10 cellular contexts compared by ENCODE assay signal in the genomic region with DNA sequence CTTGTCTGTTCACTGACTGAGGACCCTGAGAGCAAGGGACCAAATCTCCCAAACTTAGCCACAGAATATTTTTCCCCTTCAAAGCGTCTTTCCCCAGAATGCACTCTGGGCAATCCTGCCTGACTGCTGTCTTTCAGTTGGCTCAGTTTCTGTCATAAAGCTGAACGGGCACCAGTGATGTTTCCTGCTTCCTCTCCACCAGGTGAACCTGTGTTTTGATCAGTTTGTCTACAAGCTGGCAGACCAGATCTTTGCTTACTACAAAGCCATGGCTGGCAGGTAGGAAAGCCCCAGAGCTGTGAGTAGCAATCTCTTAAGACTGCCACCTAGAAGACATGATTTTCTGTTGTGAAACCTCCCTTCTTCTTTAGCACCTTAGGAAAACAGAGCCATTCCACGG.
DNase-seq lines count a peak whose midpoint lies in the region; ATAC-seq and TF ChIP-seq lines count a peak whose summit lies in the region.
"Had no signal": no experiment of that assay in that cellular context is flagged by ENCODE, and none has a peak within 500 bp of the region (broad histone marks: within the 10 kb centered on the region; RNA-seq: fewer than 3 reads in every experiment).

No MANE protein-coding gene starts in this region.

- H2AFZ ChIP-seq in IMR-90 (replicated peaks; ENCODE audit: low read length, poor library complexity) = peak overlapping the region; percentile 77

- H2BK15ac ChIP-seq in IMR-90 (ENCODE audit: low read depth, low read length) = no peak overlapping the region

- no peaks in the 10 kb centered on the region for H3K9me1 ChIP-seq in IMR-90 (ENCODE audit: insufficient read depth, low read length)

- no peak overlapping the region for H3K4me2 ChIP-seq in IMR-90 (ENCODE audit: low read depth, low read length)

- intact Hi-C loops in IMR-90 (cut with micrococcal nuclease) (loop anchor here (1.0 to 5.0 kb wide), 5 partner anchors 40 to 416 kb away; a partner anchor contains a TSS), psoas muscle (cut with DNase I) (loop anchor here (1.0 to 5.0 kb wide), 4 partner anchors 105 to 415 kb away; a partner anchor contains a TSS), colonic mucosa (cut with DNase I) (loop anchor here (5.0 to 10.0 kb wide), 3 partner anchors 145 to 417 kb away; a partner anchor contains a TSS)
- intact Hi-C loops in naive thymus-derived CD4-positive, alpha-beta T cell (cut with micrococcal nuclease) = loop anchor here (1.0 to 5.0 kb wide), 11 partner anchors 10 to 416 kb away; a partner anchor contains a TSS

- H4K8ac ChIP-seq in IMR-90 (ENCODE audit: low read depth in 2 of 2, low read length in 2 of 2) = no peak overlapping the region

- no peak overlapping the region for H3K18ac ChIP-seq in IMR-90 (ENCODE audit: low read depth, low read length)

- no peak overlapping the region for H4K5ac ChIP-seq in IMR-90 (ENCODE audit: low read depth, low read length)

- H3K4me1 Mint-ChIP-seq in T-helper 1 cell treated with Interleukin-12 subunit alpha and Interleukin-12 subunit beta and Interleukin-4 antibody, amounts not matched to agents 30 μg/mL and 1 μg/mL, for 36 hours (ENCODE audit: low read depth) = peaks cover 38% of the 10 kb centered on the region
- peaks cover 17% of the 10 kb centered on the region for H3K4me1 Mint-ChIP-seq in activated naive CD8-positive, alpha-beta T cell treated with anti-CD3 and anti-CD28 coated beads, Interleukin-2, amount 10 ng/mL, durations not matched to agents 7 days and 5 days
- H3K4me1 Mint-ChIP-seq in naive thymus-derived CD4-positive, alpha-beta T cell = peaks cover 28 to 50% (median 45%) of the 10 kb centered on the region in 7 donors

- peak overlapping the region; percentile 50 for H3K27ac Mint-ChIP-seq in T-helper 1 cell treated with Interleukin-12 subunit alpha and Interleukin-12 subunit beta and Interleukin-4 antibody, amounts not matched to agents 30 μg/mL and 1 μg/mL, for 36 hours
- H3K27ac Mint-ChIP-seq in activated naive CD8-positive, alpha-beta T cell treated with anti-CD3 and anti-CD28 coated beads, Interleukin-2, amount 10 ng/mL, durations not matched to agents 7 days and 5 days = peak overlapping the region; percentile 60
- H3K27ac Mint-ChIP-seq in naive thymus-derived CD4-positive, alpha-beta T cell = peak overlapping the region; percentile 71 to 95 (median 91)

- H3K4me3 ChIP-seq in IMR-90 (ENCODE audit: insufficient read depth, low read depth, low read length) (no peak overlapping the region), psoas muscle (no peak overlapping the region), colonic mucosa (no peak overlapping the region)
- no peak overlapping the region for H3K4me3 ChIP-seq in naive thymus-derived CD4-positive, alpha-beta T cell (ENCODE audit: low read length)

- H3K4me3 Mint-ChIP-seq in T-helper 1 cell treated with Interleukin-12 subunit alpha and Interleukin-12 subunit beta and Interleukin-4 antibody, amounts not matched to agents 30 μg/mL and 1 μg/mL, for 36 hours = peak overlapping the region; percentile 23
- H3K4me3 Mint-ChIP-seq in activated naive CD8-positive, alpha-beta T cell treated with anti-CD3 and anti-CD28 coated beads, Interleukin-2, amount 10 ng/mL, durations not matched to agents 7 days and 5 days = no peak overlapping the region
- peak overlapping the region; percentile 29 to 80 (median 68) for H3K4me3 Mint-ChIP-seq in naive thymus-derived CD4-positive, alpha-beta T cell

- H3K36me3 Mint-ChIP-seq in T-helper 1 cell treated with Interleukin-12 subunit alpha and Interleukin-12 subunit beta and Interleukin-4 antibody, amounts not matched to agents 30 μg/mL and 1 μg/mL, for 36 hours (ENCODE audit: low read depth) = peaks cover 75% of the 10 kb centered on the region
- H3K36me3 Mint-ChIP-seq in activated naive CD8-positive, alpha-beta T cell treated with anti-CD3 and anti-CD28 coated beads, Interleukin-2, amount 10 ng/mL, durations not matched to agents 7 days and 5 days = peaks cover 47% of the 10 kb centered on the region
- peaks cover 25 to 72% (median 61%) of the 10 kb centered on the region in 5 donors for H3K36me3 Mint-ChIP-seq in naive thymus-derived CD4-positive, alpha-beta T cell

- H3K79me1 ChIP-seq in IMR-90 (ENCODE audit: low read depth in 1 of 2, low read length in 2 of 2) = no peaks in the 10 kb centered on the region

- no peak for DNase-seq in T-helper 1 cell
- DNase-seq in IMR-90 = no peak
- no peak for DNase-seq in activated naive CD8-positive, alpha-beta T cell treated with anti-CD3 and anti-CD28 coated beads, Interleukin-2, amount 10 ng/mL, durations not matched to agents 7 days and 5 days
- peak in 7 of 9 donors; percentile 43 to 74 (median 65) for DNase-seq in naive thymus-derived CD4-positive, alpha-beta T cell
- DNase-seq in superior temporal gyrus (ENCODE audit: extremely low spot score) = no peak
- no peak for DNase-seq in psoas muscle
- DNase-seq in colonic mucosa = no peak

- no peak overlapping the region for H3K56ac ChIP-seq in IMR-90 (ENCODE audit: extremely low read depth, insufficient read depth, low read length)

- 56% methylated on average over 2 of the region's 3 CpGs; no CpG with 5 or more reads in 1 of the 2 experiments for WGBS in IMR-90 (ENCODE audit: extremely low coverage in 2 of 2, insufficient read length in 1 of 2), 2 experiments
- WGBS in psoas muscle, 3 donors = 61 to 66% (median 63%) methylated on average over 3 of the region's 3 CpGs

- no peaks in the 10 kb centered on the region for H3K27me3 Mint-ChIP-seq in T-helper 1 cell treated with Interleukin-12 subunit alpha and Interleukin-12 subunit beta and Interleukin-4 antibody, amounts not matched to agents 30 μg/mL and 1 μg/mL, for 36 hours (ENCODE audit: low read depth)
- H3K27me3 Mint-ChIP-seq in activated naive CD8-positive, alpha-beta T cell treated with anti-CD3 and anti-CD28 coated beads, Interleukin-2, amount 10 ng/mL, durations not matched to agents 7 days and 5 days = no peaks in the 10 kb centered on the region
- no peaks in the 10 kb centered on the region for H3K27me3 Mint-ChIP-seq in naive thymus-derived CD4-positive, alpha-beta T cell

- H3K14ac ChIP-seq in IMR-90 (replicated peaks; ENCODE audit: low read depth, low read length) = no peak overlapping the region

- H3K4me1 ChIP-seq in IMR-90 (ENCODE audit: control insufficient read depth, insufficient read depth, low read length) (no peaks in the 10 kb centered on the region), psoas muscle (no peaks in the 10 kb centered on the region), colonic mucosa (no peaks in the 10 kb centered on the region)
- peaks cover 10 to 24% of the 10 kb centered on the region in 2 donors for H3K4me1 ChIP-seq in naive thymus-derived CD4-positive, alpha-beta T cell (ENCODE audit: control insufficient read depth in 2 of 2, insufficient read depth in 2 of 2, low read length in 2 of 2)

- no peak overlapping the region for H2BK5ac ChIP-seq in IMR-90 (ENCODE audit: low read depth, low read length, poor library complexity, severe bottlenecking)

- no peak overlapping the region for H2AK9ac ChIP-seq in IMR-90 (replicated peaks; ENCODE audit: low read depth, low read length, poor library complexity)

- POLR2A ChIA-PET in IMR-90 (lab: Charles Lee; ENCODE audit: unreplicated experiment) = no interaction called here
- POLR2A ChIA-PET in activated naive CD8-positive, alpha-beta T cell treated with anti-CD3 and anti-CD28 coated beads, Interleukin-2, amount 10 ng/mL, durations not matched to agents 7 days and 5 days (lab: Charles Lee) = interaction anchor here (0.7 to 1.5 kb wide), 2 partner anchors 85 to 416 kb away, joined by 3 read pairs; a partner anchor contains a TSS
- POLR2A ChIA-PET in naive thymus-derived CD4-positive, alpha-beta T cell (lab: Charles Lee) = interaction anchor here (0.7 to 1.4 kb wide), 7 partner anchors 9 to 416 kb away, joined by 3 to 7 read pairs (median 3); a partner anchor contains a TSS

- dilution Hi-C loops in IMR-90 (cut with HindIII; ENCODE audit: low sequenced_read_pairs, unreplicated experiment) = no loop called here

- no peak overlapping the region for H3K27ac ChIP-seq in IMR-90 (ENCODE audit: insufficient read depth, low read length)
- peak overlapping the region; percentile 63 for H3K27ac ChIP-seq in naive thymus-derived CD4-positive, alpha-beta T cell (ENCODE audit: low read depth, low read length)
- H3K27ac ChIP-seq in psoas muscle = no peak overlapping the region
- no peak overlapping the region for H3K27ac ChIP-seq in colonic mucosa

- H3K36me3 ChIP-seq in IMR-90 (ENCODE audit: control insufficient read depth, insufficient read depth, low read length) (no peaks in the 10 kb centered on the region), psoas muscle (ENCODE audit: insufficient read depth in 1 of 2, low read depth in 1 of 2) (peaks cover 0 to 4% of the 10 kb centered on the region in 2 donors), colonic mucosa (no peaks in the 10 kb centered on the region)
- peaks cover 62 to 78% (median 65%) of the 10 kb centered on the region in 3 experiments for H3K36me3 ChIP-seq in naive thymus-derived CD4-positive, alpha-beta T cell (ENCODE audit: control insufficient read depth in 2 of 3, insufficient read depth in 3 of 3, low read length in 3 of 3)

- BruUV-seq in IMR-90 (replicated peaks; lab: Mats Ljungman, UMichigan) = no TSS peak

- H4K20me1 ChIP-seq in IMR-90 (ENCODE audit: insufficient read depth, low read length) = no peaks in the 10 kb centered on the region

- no peak overlapping the region for H2BK120ac ChIP-seq in IMR-90 (ENCODE audit: low read depth, low read length)

- TF ChIP-seq CTCF in IMR-90 (conservative IDR thresholded peaks at IDR 0.05; ENCODE audit: low read depth, low read length) = no peak
- no peak for TF ChIP-seq CTCF in psoas muscle (IDR thresholded peaks at IDR 0.05)
- no peak for TF ChIP-seq CTCF in colonic mucosa (IDR thresholded peaks at IDR 0.05)

- CTCF ChIA-PET in IMR-90 (lab: Yijun Ruan, JAX) = interaction anchor here (0.5 to 1.6 kb wide), 13 partner anchors 9 to 421 kb away, joined by 3 to 14 read pairs (median 4); no protein-coding TSS in a partner anchor
- CTCF ChIA-PET in naive thymus-derived CD4-positive, alpha-beta T cell (lab: Charles Lee) = interaction anchor here (0.6 to 2.9 kb wide), 22 partner anchors 9 to 1984 kb away, joined by 3 to 22 read pairs (median 4); a partner anchor contains a TSS

- H4K91ac ChIP-seq in IMR-90 (ENCODE audit: insufficient read depth, low read depth, low read length) = no peak overlapping the region

- ATAC-seq in IMR-90 (ENCODE audit: low read depth) (no peak), psoas muscle (no peak)
- peak; percentile 19 for ATAC-seq in activated naive CD8-positive, alpha-beta T cell treated with anti-CD3 and anti-CD28 coated beads, Interleukin-2, amount 10 ng/mL, durations not matched to agents 7 days and 5 days (ENCODE audit: low read depth)
- peak; percentile 86 for ATAC-seq in naive thymus-derived CD4-positive, alpha-beta T cell

- no peak overlapping the region for H2AK5ac ChIP-seq in IMR-90 (ENCODE audit: low read depth, low read length)

- no peak for TF ChIP-seq RAD21 in IMR-90 (IDR thresholded peaks at IDR 0.05; ENCODE audit: low read length)

- H3K4ac ChIP-seq in IMR-90 (ENCODE audit: low read depth, low read length) = no peak overlapping the region

- in situ Hi-C loops in IMR-90 (cut with MboI; ENCODE audit: low sequenced_read_pairs) = loop anchor here (10.0 kb wide), 1 partner anchor 407 kb away; a partner anchor contains a TSS

- H3K9ac ChIP-seq in IMR-90 (ENCODE audit: low read depth, low read length) = no peak overlapping the region
- H3K9ac ChIP-seq in colonic mucosa (ENCODE audit: low read depth in 2 of 2, low read length in 2 of 2) = peak overlapping the region in 1 of 2 donors; percentile 19

- no peaks in the 10 kb centered on the region for H3K9me3 Mint-ChIP-seq in T-helper 1 cell treated with Interleukin-12 subunit alpha and Interleukin-12 subunit beta and Interleukin-4 antibody, amounts not matched to agents 30 μg/mL and 1 μg/mL, for 36 hours
- H3K9me3 Mint-ChIP-seq in activated naive CD8-positive, alpha-beta T cell treated with anti-CD3 and anti-CD28 coated beads, Interleukin-2, amount 10 ng/mL, durations not matched to agents 7 days and 5 days = no peaks in the 10 kb centered on the region
- H3K9me3 Mint-ChIP-seq in naive thymus-derived CD4-positive, alpha-beta T cell = no peaks in the 10 kb centered on the region

- H3K27me3 ChIP-seq in IMR-90 (ENCODE audit: control insufficient read depth, insufficient read depth, low read length) (no peaks in the 10 kb centered on the region), psoas muscle (ENCODE audit: insufficient read depth in 3 of 3, low read length in 2 of 3) (no peaks in the 10 kb centered on the region), colonic mucosa (no peaks in the 10 kb centered on the region)
- H3K27me3 ChIP-seq in naive thymus-derived CD4-positive, alpha-beta T cell (ENCODE audit: control insufficient read depth in 2 of 2, insufficient read depth in 2 of 2, low read length in 2 of 2) = no peaks in the 10 kb centered on the region
- H3K27me3 ChIP-seq: heart right ventricle, upper lobe of left lung had no signal

- TF ChIP-seq POLR2A in IMR-90 (IDR thresholded peaks at IDR 0.05; ENCODE audit: low read depth, low read length) = no peak

- no peak overlapping the region for H3K23ac ChIP-seq in IMR-90 (ENCODE audit: low read depth, low read length)

- H3K9me3 ChIP-seq in IMR-90 (ENCODE audit: control insufficient read depth, insufficient read depth, low read length) (no peaks in the 10 kb centered on the region), psoas muscle (no peaks in the 10 kb centered on the region), colonic mucosa (no peaks in the 10 kb centered on the region)
- H3K9me3 ChIP-seq in naive thymus-derived CD4-positive, alpha-beta T cell (ENCODE audit: control insufficient read depth in 2 of 3, low read length in 3 of 3) = no peaks in the 10 kb centered on the region
- H3K9me3 ChIP-seq: heart right ventricle, upper lobe of left lung had no signal

- H2BK20ac ChIP-seq in IMR-90 (ENCODE audit: low read depth, low read length) = no peak overlapping the region

Comparison
In these comparisons a context has a peak if more than half of its experiments do, and no peak if none do; other contexts are left out.
1. DNase-seq: peak in naive thymus-derived CD4-positive, alpha-beta T cell (7 of 9); none in T-helper 1 cell (0 of 5), IMR-90 (single experiment), activated naive CD8-positive, alpha-beta T cell treated with anti-CD3 and anti-CD28 coated beads, Interleukin-2, amount 10 ng/mL, durations not matched to agents 7 days and 5 days (single experiment), superior temporal gyrus (single experiment), psoas muscle (0 of 2) and colonic mucosa (single experiment).
2. ATAC-seq: peak in activated naive CD8-positive, alpha-beta T cell treated with anti-CD3 and anti-CD28 coated beads, Interleukin-2, amount 10 ng/mL, durations not matched to agents 7 days and 5 days (single experiment) and naive thymus-derived CD4-positive, alpha-beta T cell (single experiment); none in IMR-90 (single experiment) and psoas muscle (0 of 4).
3. Peak in every context shown above with its lines, with median percentiles within 50 percentile points of each other: H3K27ac Mint-ChIP-seq.